ENCODE assay signal across 1 cellular context in the genomic region with DNA sequence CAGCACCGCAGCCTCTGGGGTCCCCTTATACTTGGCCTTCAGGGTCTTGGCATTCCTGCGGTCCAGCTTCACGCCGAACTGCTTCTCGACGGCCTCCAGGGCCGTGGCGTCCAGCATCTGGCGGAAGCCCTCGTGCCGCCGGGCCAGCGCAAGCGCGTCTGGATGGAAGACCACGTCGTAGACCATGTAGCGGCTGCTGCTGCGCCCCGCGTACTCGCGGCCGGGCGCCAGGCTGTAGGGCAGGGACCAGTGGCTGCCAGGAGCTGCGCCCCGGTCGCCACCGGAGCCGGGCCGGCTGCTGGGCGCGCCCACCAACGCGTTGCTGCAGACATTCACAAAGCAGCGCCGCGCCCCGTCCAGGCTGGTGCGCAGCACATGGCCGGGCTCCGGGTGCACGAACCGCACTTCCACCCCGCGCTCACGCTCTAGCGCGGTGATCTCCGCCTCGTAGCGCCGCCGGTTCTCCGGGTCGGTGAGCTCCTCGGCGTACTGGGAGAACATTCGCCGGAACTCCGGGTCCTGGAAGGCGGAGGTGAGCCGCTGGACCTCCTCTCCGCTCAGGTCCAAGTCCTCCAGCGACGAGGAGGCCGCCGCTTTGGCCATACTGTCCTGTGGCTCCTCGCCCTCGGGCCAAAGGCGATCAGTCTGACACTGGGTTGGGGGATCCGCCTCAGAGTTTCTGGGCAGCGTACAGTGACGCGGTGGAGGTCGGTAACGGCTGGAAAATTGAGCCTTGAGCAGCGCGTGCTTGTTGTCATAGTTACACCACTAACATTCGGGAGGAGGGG.
TF ChIP-seq lines count a peak whose summit lies in the region.

A gene with protein sequence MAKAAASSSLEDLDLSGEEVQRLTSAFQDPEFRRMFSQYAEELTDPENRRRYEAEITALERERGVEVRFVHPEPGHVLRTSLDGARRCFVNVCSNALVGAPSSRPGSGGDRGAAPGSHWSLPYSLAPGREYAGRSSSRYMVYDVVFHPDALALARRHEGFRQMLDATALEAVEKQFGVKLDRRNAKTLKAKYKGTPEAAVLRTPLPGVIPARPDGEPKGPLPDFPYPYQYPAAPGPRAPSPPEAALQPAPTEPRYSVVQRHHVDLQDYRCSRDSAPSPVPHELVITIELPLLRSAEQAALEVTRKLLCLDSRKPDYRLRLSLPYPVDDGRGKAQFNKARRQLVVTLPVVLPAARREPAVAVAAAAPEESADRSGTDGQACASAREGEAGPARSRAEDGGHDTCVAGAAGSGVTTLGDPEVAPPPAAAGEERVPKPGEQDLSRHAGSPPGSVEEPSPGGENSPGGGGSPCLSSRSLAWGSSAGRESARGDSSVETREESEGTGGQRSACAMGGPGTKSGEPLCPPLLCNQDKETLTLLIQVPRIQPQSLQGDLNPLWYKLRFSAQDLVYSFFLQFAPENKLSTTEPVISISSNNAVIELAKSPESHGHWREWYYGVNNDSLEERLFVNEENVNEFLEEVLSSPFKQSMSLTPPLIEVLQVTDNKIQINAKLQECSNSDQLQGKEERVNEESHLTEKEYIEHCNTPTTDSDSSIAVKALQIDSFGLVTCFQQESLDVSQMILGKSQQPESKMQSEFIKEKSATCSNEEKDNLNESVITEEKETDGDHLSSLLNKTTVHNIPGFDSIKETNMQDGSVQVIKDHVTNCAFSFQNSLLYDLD (minus strand): TSS at position 698 of the 788 bp plus-strand sequence. CDS start 95 bp downstream, at position 603.

TF ChIP-seq in WTC11, 78 proteins besides CTCF, POLR2A, EP300 and RAD21 (continued from another document and continues in another):
- TF ChIP-seq, protein P1, sequence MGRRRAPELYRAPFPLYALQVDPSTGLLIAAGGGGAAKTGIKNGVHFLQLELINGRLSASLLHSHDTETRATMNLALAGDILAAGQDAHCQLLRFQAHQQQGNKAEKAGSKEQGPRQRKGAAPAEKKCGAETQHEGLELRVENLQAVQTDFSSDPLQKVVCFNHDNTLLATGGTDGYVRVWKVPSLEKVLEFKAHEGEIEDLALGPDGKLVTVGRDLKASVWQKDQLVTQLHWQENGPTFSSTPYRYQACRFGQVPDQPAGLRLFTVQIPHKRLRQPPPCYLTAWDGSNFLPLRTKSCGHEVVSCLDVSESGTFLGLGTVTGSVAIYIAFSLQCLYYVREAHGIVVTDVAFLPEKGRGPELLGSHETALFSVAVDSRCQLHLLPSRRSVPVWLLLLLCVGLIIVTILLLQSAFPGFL (CRISPR knock-in tag; IDR thresholded peaks at IDR 0.05; ENCODE audit: borderline replicate concordance): 0 out of 2 replicates have a peak, but pooled peaks have one; percentile 30
- TF ChIP-seq SMAD4 (CRISPR knock-in tag; IDR thresholded peaks at IDR 0.05) (no peak), ZNF317 (CRISPR knock-in tag; IDR thresholded peaks at IDR 0.05; ENCODE audit: borderline replicate concordance, low read depth) (no peak), SMAD3 (CRISPR knock-in tag; IDR thresholded peaks at IDR 0.05; ENCODE audit: borderline replicate concordance) (no peak; the same call in 1 of the 2 replicates), ELF4 (CRISPR knock-in tag; IDR thresholded peaks at IDR 0.05; ENCODE audit: low read depth) (no peak), ZNF512 (CRISPR knock-in tag; IDR thresholded peaks at IDR 0.05; ENCODE audit: borderline replicate concordance) (no peak), ZNF671 (CRISPR knock-in tag; IDR thresholded peaks at IDR 0.05) (no peak), CDX4 (CRISPR knock-in tag; IDR thresholded peaks at IDR 0.05; ENCODE audit: borderline replicate concordance) (no peak), PRDM15 (CRISPR knock-in tag; IDR thresholded peaks at IDR 0.05) (peak; percentile 10; the same call in 1 of the 2 replicates), ESRRA (CRISPR knock-in tag; IDR thresholded peaks at IDR 0.05; ENCODE audit: borderline replicate concordance) (0 out of 2 replicates have a peak, but pooled peaks have one; percentile 17), GTF2I (CRISPR knock-in tag; conservative IDR thresholded peaks at IDR 0.05) (no peak), OVOL2 (CRISPR knock-in tag; IDR thresholded peaks at IDR 0.05; ENCODE audit: borderline replicate concordance) (no peak), ARID4B (CRISPR knock-in tag; IDR thresholded peaks at IDR 0.05; ENCODE audit: borderline replicate concordance) (no peak; the same call in 1 of the 2 replicates), ZNF423 (CRISPR knock-in tag; IDR thresholded peaks at IDR 0.05) (no peak), FOXK1 (CRISPR knock-in tag; IDR thresholded peaks at IDR 0.05) (no peak; the same call in 1 of the 2 replicates), FOXP1 (CRISPR knock-in tag; IDR thresholded peaks at IDR 0.05; ENCODE audit: borderline replicate concordance) (peak; percentile 45), TCF7 (CRISPR knock-in tag; IDR thresholded peaks at IDR 0.05; ENCODE audit: low read depth) (peak; percentile 41; the same call in 1 of the 2 replicates), ZNF396 (CRISPR knock-in tag; IDR thresholded peaks at IDR 0.05; ENCODE audit: borderline replicate concordance) (no peak), RORB (CRISPR knock-in tag; IDR thresholded peaks at IDR 0.05) (no peak), KAT7 (CRISPR knock-in tag; IDR thresholded peaks at IDR 0.05; ENCODE audit: borderline replicate concordance) (0 out of 2 replicates have a peak, but pooled peaks have one; percentile 40), ZNF219 (CRISPR knock-in tag; IDR thresholded peaks at IDR 0.05; ENCODE audit: borderline replicate concordance) (no peak), ZNF416 (CRISPR knock-in tag; IDR thresholded peaks at IDR 0.05) (no peak; the same call in 1 of the 2 replicates), CBFB (CRISPR knock-in tag; IDR thresholded peaks at IDR 0.05; ENCODE audit: low read depth) (no peak), ZNF263 (CRISPR knock-in tag; IDR thresholded peaks at IDR 0.05; ENCODE audit: low read depth) (no peak), EMX1 (CRISPR knock-in tag; IDR thresholded peaks at IDR 0.05) (peak; percentile 65; the same call in 1 of the 2 replicates), ZNF121 (CRISPR knock-in tag; IDR thresholded peaks at IDR 0.05) (no peak)
- TF ChIP-seq, protein P2, sequence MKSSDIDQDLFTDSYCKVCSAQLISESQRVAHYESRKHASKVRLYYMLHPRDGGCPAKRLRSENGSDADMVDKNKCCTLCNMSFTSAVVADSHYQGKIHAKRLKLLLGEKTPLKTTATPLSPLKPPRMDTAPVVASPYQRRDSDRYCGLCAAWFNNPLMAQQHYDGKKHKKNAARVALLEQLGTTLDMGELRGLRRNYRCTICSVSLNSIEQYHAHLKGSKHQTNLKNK (CRISPR knock-in tag; IDR thresholded peaks at IDR 0.05): no peak
- TF ChIP-seq, protein P3, sequence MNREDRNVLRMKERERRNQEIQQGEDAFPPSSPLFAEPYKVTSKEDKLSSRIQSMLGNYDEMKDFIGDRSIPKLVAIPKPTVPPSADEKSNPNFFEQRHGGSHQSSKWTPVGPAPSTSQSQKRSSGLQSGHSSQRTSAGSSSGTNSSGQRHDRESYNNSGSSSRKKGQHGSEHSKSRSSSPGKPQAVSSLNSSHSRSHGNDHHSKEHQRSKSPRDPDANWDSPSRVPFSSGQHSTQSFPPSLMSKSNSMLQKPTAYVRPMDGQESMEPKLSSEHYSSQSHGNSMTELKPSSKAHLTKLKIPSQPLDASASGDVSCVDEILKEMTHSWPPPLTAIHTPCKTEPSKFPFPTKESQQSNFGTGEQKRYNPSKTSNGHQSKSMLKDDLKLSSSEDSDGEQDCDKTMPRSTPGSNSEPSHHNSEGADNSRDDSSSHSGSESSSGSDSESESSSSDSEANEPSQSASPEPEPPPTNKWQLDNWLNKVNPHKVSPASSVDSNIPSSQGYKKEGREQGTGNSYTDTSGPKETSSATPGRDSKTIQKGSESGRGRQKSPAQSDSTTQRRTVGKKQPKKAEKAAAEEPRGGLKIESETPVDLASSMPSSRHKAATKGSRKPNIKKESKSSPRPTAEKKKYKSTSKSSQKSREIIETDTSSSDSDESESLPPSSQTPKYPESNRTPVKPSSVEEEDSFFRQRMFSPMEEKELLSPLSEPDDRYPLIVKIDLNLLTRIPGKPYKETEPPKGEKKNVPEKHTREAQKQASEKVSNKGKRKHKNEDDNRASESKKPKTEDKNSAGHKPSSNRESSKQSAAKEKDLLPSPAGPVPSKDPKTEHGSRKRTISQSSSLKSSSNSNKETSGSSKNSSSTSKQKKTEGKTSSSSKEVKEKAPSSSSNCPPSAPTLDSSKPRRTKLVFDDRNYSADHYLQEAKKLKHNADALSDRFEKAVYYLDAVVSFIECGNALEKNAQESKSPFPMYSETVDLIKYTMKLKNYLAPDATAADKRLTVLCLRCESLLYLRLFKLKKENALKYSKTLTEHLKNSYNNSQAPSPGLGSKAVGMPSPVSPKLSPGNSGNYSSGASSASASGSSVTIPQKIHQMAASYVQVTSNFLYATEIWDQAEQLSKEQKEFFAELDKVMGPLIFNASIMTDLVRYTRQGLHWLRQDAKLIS (CRISPR knock-in tag; IDR thresholded peaks at IDR 0.05; ENCODE audit: borderline replicate concordance): no peak
